Comparison of ENCODE assay signal across 21 cellular contexts in the genomic region with DNA sequence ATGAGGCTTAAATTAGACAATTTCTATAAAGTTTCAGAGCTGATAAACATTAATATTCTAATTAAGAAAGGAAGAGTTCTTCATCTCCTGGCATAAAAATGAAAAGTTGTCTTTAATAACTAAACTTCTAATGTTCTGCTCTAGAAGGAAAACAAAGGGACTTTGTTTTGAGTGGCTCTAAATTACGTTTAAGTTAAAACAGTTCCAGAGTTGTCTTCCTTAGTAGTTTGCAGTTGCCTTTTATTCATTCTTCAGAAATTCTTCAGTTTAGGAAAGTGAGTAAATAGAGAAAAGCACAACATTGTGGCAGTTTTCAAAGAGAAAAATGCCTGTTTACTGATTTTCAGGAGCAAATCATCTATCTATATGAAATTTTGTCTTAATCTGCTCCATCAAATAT.
DNase-seq lines count a peak whose midpoint lies in the region; ATAC-seq, FAIRE-seq and TF ChIP-seq lines count a peak whose summit lies in the region.
"Had no signal": no experiment of that assay in that cellular context is flagged by ENCODE, and none has a peak within 500 bp of the region (broad histone marks: within the 10 kb centered on the region; RNA-seq: fewer than 3 reads in every experiment).

No MANE protein-coding gene starts in this region.

- peaks cover 15% of the 10 kb centered on the region for H3K4me1 Mint-ChIP-seq in activated naive CD8-positive, alpha-beta T cell treated with anti-CD3 and anti-CD28 coated beads, Interleukin-2, amount 50 U/mL, for 24 hours
- H3K4me1 Mint-ChIP-seq in activated naive CD8-positive, alpha-beta T cell treated with anti-CD3 and anti-CD28 coated beads for 36 hours: peaks cover 9% of the 10 kb centered on the region
- peaks cover 13% of the 10 kb centered on the region for H3K4me1 Mint-ChIP-seq in chondrocyte (ENCODE audit: low read depth)
- H3K4me1 Mint-ChIP-seq in T-helper 17 cell: peaks cover 8% of the 10 kb centered on the region
- H3K4me1 Mint-ChIP-seq: B cell had no signal

- H3K9me3 ChIP-seq in small intestine (ENCODE audit: control insufficient read depth, low read depth): no peaks in the 10 kb centered on the region
- no peaks in the 10 kb centered on the region for H3K9me3 ChIP-seq in T-helper 17 cell (ENCODE audit: control insufficient read depth, low read length, poor library complexity, severe bottlenecking)
- H3K9me3 ChIP-seq: HAP-1 had no signal

- no peak overlapping the region for H3K4me3 ChIP-seq in small intestine (ENCODE audit: low read depth in 1 of 2, low read length in 2 of 2)
- H3K4me3 ChIP-seq: HAP-1 had no signal

- TF ChIP-seq CTCF in chondrocyte (IDR thresholded peaks at IDR 0.05): no peak

- ATAC-seq in activated naive CD8-positive, alpha-beta T cell treated with anti-CD3 and anti-CD28 coated beads, Interleukin-2, amount 50 U/mL, for 24 hours: no peak
- ATAC-seq in T-helper 17 cell: no peak
- ATAC-seq: HepG2 had no signal

- peaks cover 38% of the 10 kb centered on the region for H3K36me3 Mint-ChIP-seq in activated naive CD8-positive, alpha-beta T cell treated with anti-CD3 and anti-CD28 coated beads, Interleukin-2, amount 50 U/mL, for 24 hours (ENCODE audit: low read depth)
- H3K36me3 Mint-ChIP-seq in activated naive CD8-positive, alpha-beta T cell treated with anti-CD3 and anti-CD28 coated beads for 36 hours: peaks cover 15% of the 10 kb centered on the region
- H3K36me3 Mint-ChIP-seq in chondrocyte (ENCODE audit: low read depth) (peaks cover 48% of the 10 kb centered on the region), T-helper 17 cell (ENCODE audit: low read depth) (peaks cover 9% of the 10 kb centered on the region)

- peaks cover 0 to 18% of the 10 kb centered on the region in 2 donors for H3K36me3 ChIP-seq in small intestine (ENCODE audit: control insufficient read depth in 2 of 2, insufficient read depth in 2 of 2, low read length in 2 of 2)

- FAIRE-seq in small intestine (lab: Jason Lieb, UNC): peak; percentile 33
- FAIRE-seq: A204.1, D721Med, G401.6, H1, HepG2, HTR-8/SVneo had no signal

- no peaks in the 10 kb centered on the region for H3K27me3 ChIP-seq in small intestine (ENCODE audit: control insufficient read depth in 2 of 2, insufficient read depth in 2 of 2, low read length in 2 of 2)

- H3K27me3 Mint-ChIP-seq in activated naive CD8-positive, alpha-beta T cell treated with anti-CD3 and anti-CD28 coated beads, Interleukin-2, amount 50 U/mL, for 24 hours: no peaks in the 10 kb centered on the region
- no peaks in the 10 kb centered on the region for H3K27me3 Mint-ChIP-seq in activated naive CD8-positive, alpha-beta T cell treated with anti-CD3 and anti-CD28 coated beads for 36 hours
- H3K27me3 Mint-ChIP-seq in chondrocyte (ENCODE audit: low read depth) (no peaks in the 10 kb centered on the region), T-helper 17 cell (no peaks in the 10 kb centered on the region)
- H3K27me3 Mint-ChIP-seq: B cell; CD4-positive, alpha-beta T cell had no signal

- H3K27ac ChIP-seq in small intestine (ENCODE audit: low read depth in 1 of 2, low read length in 1 of 2): no peak overlapping the region

- no peaks in the 10 kb centered on the region for H3K9me3 Mint-ChIP-seq in activated naive CD8-positive, alpha-beta T cell treated with anti-CD3 and anti-CD28 coated beads, Interleukin-2, amount 50 U/mL, for 24 hours
- no peaks in the 10 kb centered on the region for H3K9me3 Mint-ChIP-seq in activated naive CD8-positive, alpha-beta T cell treated with anti-CD3 and anti-CD28 coated beads for 36 hours
- no peaks in the 10 kb centered on the region for H3K9me3 Mint-ChIP-seq in chondrocyte (ENCODE audit: low read depth)
- H3K9me3 Mint-ChIP-seq: CD4-positive, alpha-beta T cell had no signal

- 62 to 75% (median 68%) methylated on average over 1 of the region's 1 CpG for WGBS in small intestine, 3 donors

- peak overlapping the region; percentile 70 for H3K27ac Mint-ChIP-seq in activated naive CD8-positive, alpha-beta T cell treated with anti-CD3 and anti-CD28 coated beads, Interleukin-2, amount 50 U/mL, for 24 hours
- no peak overlapping the region for H3K27ac Mint-ChIP-seq in activated naive CD8-positive, alpha-beta T cell treated with anti-CD3 and anti-CD28 coated beads for 36 hours
- H3K27ac Mint-ChIP-seq in chondrocyte (ENCODE audit: unreplicated experiment): peak overlapping the region; percentile 49
- H3K27ac Mint-ChIP-seq in T-helper 17 cell: no peak overlapping the region
- H3K27ac Mint-ChIP-seq: CD4-positive, alpha-beta T cell had no signal

- H3K4me1 ChIP-seq in small intestine (ENCODE audit: control insufficient read depth in 2 of 2, insufficient read depth in 1 of 2, low read depth in 1 of 2, low read length in 1 of 2): no peaks in the 10 kb centered on the region

- H3K4me3 Mint-ChIP-seq in activated naive CD8-positive, alpha-beta T cell treated with anti-CD3 and anti-CD28 coated beads, Interleukin-2, amount 50 U/mL, for 24 hours: no peak overlapping the region
- no peak overlapping the region for H3K4me3 Mint-ChIP-seq in activated naive CD8-positive, alpha-beta T cell treated with anti-CD3 and anti-CD28 coated beads for 36 hours
- H3K4me3 Mint-ChIP-seq in chondrocyte (ENCODE audit: unreplicated experiment) (no peak overlapping the region), T-helper 17 cell (no peak overlapping the region)
- H3K4me3 Mint-ChIP-seq: B cell; CD4-positive, alpha-beta T cell had no signal

- DNase-seq in activated naive CD8-positive, alpha-beta T cell treated with anti-CD3 and anti-CD28 coated beads, Interleukin-2, amount 50 U/mL, for 24 hours: no peak
- DNase-seq in activated naive CD8-positive, alpha-beta T cell treated with anti-CD3 and anti-CD28 coated beads for 36 hours: no peak
- DNase-seq in chondrocyte (ENCODE audit: low spot score) (no peak), small intestine (no peak), dermis blood vessel endothelial cell (no peak), ureter (ENCODE audit: low spot score) (no peak), T-helper 17 cell (no peak)
- DNase-seq: C1 segment of cervical spinal cord; CD4-positive, alpha-beta T cell; COR-L47; DMS153; DMS79 treated with DMSO at 0.1 percent for 48 hours; EL had no signal

Comparison
In these comparisons a context has a peak if more than half of its experiments do, and no peak if none do; other contexts are left out.
1. H3K27ac Mint-ChIP-seq: peak in activated naive CD8-positive, alpha-beta T cell treated with anti-CD3 and anti-CD28 coated beads, Interleukin-2, amount 50 U/mL, for 24 hours (single experiment) and chondrocyte (single experiment); none in activated naive CD8-positive, alpha-beta T cell treated with anti-CD3 and anti-CD28 coated beads for 36 hours (single experiment) and T-helper 17 cell (single experiment).